ENCODE assay signal across 26 cellular contexts in the genomic region with DNA sequence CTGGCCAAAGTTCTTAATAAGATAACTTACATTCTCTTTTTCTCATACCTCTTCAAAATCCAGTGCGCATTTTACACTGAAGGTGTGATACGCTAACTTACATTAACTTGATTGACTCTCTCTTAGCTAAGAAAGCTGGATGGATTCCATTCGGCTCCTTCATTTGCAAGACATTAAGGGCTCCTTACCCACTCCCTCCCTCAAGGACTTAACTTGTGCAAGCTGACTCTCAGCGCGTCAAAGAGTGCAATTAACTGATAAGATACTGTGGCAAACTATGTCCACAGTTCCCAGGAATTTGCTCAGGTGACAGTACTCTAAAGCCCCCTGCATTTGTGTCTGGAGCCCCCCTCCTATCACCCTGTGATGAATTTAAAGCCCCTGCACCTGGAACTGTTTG. TPM values are rescaled to one million over a fixed set of nuclear protein-coding genes. Genes with fewer than 3 reads are reported as not detected.
"Had no signal": no experiment of that assay in that cellular context is flagged by ENCODE, and none has a peak within 500 bp of the region (broad histone marks: within the 10 kb centered on the region; RNA-seq: fewer than 3 reads in every experiment).

No MANE protein-coding gene starts in this region.

- DNase-seq: activated CD4-positive, alpha-beta T cell treated with anti-CD3 and anti-CD28 coated beads for 1 hour; activated T-cell treated with anti-CD3 and anti-CD28 coated beads, Interleukin-2, amount 50 U/mL, for 1 hour; adrenal gland; brain microvascular endothelial cell; caudate nucleus; dermis blood vessel endothelial cell; effector memory CD4-positive, alpha-beta T cell; glutamatergic neuron; hippocampal formation; left cardiac atrium; lower lobe of right lung; naive thymus-derived CD8-positive, alpha-beta T cell; psoas muscle; right cardiac atrium; stimulated activated CD4-positive, alpha-beta T cell treated with anti-CD3 and anti-CD28 coated beads, Interleukin-12 subunit alpha, Interleukin-12 subunit beta, amount 100 ng/mL, for 4 hours; stimulated activated CD4-positive, alpha-beta T cell treated with anti-CD3 and anti-CD28 coated beads, Interleukin-4, amount 100 ng/mL, for 4 hours; stimulated activated naive CD8-positive, alpha-beta T cell treated with anti-CD3 and anti-CD28 coated beads, Interleukin-15, Interleukin-2, amounts not matched to agents 100 U/mL and 50 U/mL, for 24 hours; WERI-Rb-1 had no signal

- H3K36me3 ChIP-seq: adrenal gland, ascending aorta, brain microvascular endothelial cell, lower lobe of right lung, WERI-Rb-1 had no signal

- H3K9me3 ChIP-seq: adrenal gland, ascending aorta, lower lobe of right lung, psoas muscle had no signal

- ATAC-seq: activated naive CD4-positive, alpha-beta T cell treated with anti-CD3 and anti-CD28 coated beads, Interleukin-2, amount 50 U/mL, for 72 hours; activated T-helper 17 cell treated with anti-CD3 and anti-CD28 coated beads, Interleukin-2, amount 50 U/mL, for 72 hours; esophagus mucosa; left cardiac atrium; naive thymus-derived CD8-positive, alpha-beta T cell; psoas muscle; right cardiac atrium; stimulated activated naive CD8-positive, alpha-beta T cell treated with anti-CD3 and anti-CD28 coated beads, Interleukin-15, Interleukin-2, amounts not matched to agents 100 U/mL and 50 U/mL, for 24 hours had no signal

- H3K4me3 ChIP-seq: adrenal gland, ascending aorta, lower lobe of right lung, psoas muscle had no signal

- H3K27ac ChIP-seq: adrenal gland, ascending aorta, brain microvascular endothelial cell, lower lobe of right lung, psoas muscle, WERI-Rb-1 had no signal

- H3K27me3 ChIP-seq: adrenal gland, ascending aorta had no signal

- H3K4me1 ChIP-seq: adrenal gland, ascending aorta, lower lobe of right lung, psoas muscle had no signal

RNA-seq across cellular contexts. Expression of a gene that starts 6.4 kb away (rescaled TPM):
- total RNA-seq: activated naive CD4-positive, alpha-beta T cell treated with anti-CD3 and anti-CD28 coated beads, Interleukin-2, amount 50 U/mL, for 72 hours; activated T-helper 17 cell treated with anti-CD3 and anti-CD28 coated beads, Interleukin-2, amount 50 U/mL, for 72 hours; adrenal gland; ascending aorta; dermis blood vessel endothelial cell; endothelial cell of umbilical vein; esophagus mucosa; left cardiac atrium; lower lobe of right lung; naive thymus-derived CD8-positive, alpha-beta T cell; osteocyte; psoas muscle; right cardiac atrium; subcutaneous adipose tissue; ureter had no signal
- polyA plus RNA-seq: adrenal gland, endothelial cell of umbilical vein, psoas muscle, right cardiac atrium had no signal

RNA-seq across cellular contexts. Expression of a gene that starts 48.0 kb away (rescaled TPM):
- total RNA-seq: esophagus mucosa had no signal
